Comparison of ENCODE assay signal across 8 cellular contexts in genomic region chr13:21674271-21675009, GRCh38. TPM values are rescaled to one million over a fixed set of nuclear protein-coding genes. Genes with fewer than 3 reads are reported as not detected.
DNase-seq lines count a peak whose midpoint lies in the region; ATAC-seq, FAIRE-seq and TF ChIP-seq lines count a peak whose summit lies in the region.

No MANE protein-coding gene starts in this region.

- TF ChIP-seq CTCF in WERI-Rb-1 (IDR thresholded peaks at IDR 0.05; ENCODE audit: low read depth, low read length), result no peak

- H3K9me3 Mint-ChIP-seq in naive thymus-derived CD4-positive, alpha-beta T cell, result peaks cover 0 to 3% (median 0%) of the 10 kb centered on the region in 11 donors

- no peak for FAIRE-seq in urothelium cell line (lab: Jason Lieb, UNC)

- peaks cover 6 to 84% (median 26%) of the 10 kb centered on the region in 5 donors for H3K27me3 Mint-ChIP-seq in naive thymus-derived CD4-positive, alpha-beta T cell

- intact Hi-C loops in naive thymus-derived CD4-positive, alpha-beta T cell (cut with micrococcal nuclease), result loop anchor here (1.0 to 10.0 kb wide), 9 partner anchors 7 to 1903 kb away; partner anchors contain the start of genes EEF1AKMT1 (in 1 of the 2), ZDHHC20 (in 1 of the 2) and ZMYM2 (in 1 of the 2)

- H3K36me3 Mint-ChIP-seq in naive thymus-derived CD4-positive, alpha-beta T cell, result no peaks in the 10 kb centered on the region

- H3K27ac Mint-ChIP-seq in naive thymus-derived CD4-positive, alpha-beta T cell, result peak overlapping the region in 5 of 9 donors; percentile 5 to 65 (median 34)

- DNase-seq in stimulated activated CD4-positive, alpha-beta T cell treated with anti-CD3 and anti-CD28 coated beads, Interleukin-12 subunit alpha, Interleukin-12 subunit beta, amount 100 ng/mL, for 4 hours, result peak; percentile 30
- DNase-seq in stimulated activated CD4-positive, alpha-beta T cell treated with anti-CD3 and anti-CD28 coated beads, Interleukin-2, amount 100 ng/mL, for 48 hours, result no peak
- DNase-seq in WERI-Rb-1, result no peak
- peak in 5 of 9 donors; percentile 16 to 25 (median 21) for DNase-seq in naive thymus-derived CD4-positive, alpha-beta T cell
- no peak for DNase-seq in urothelium cell line (ENCODE audit: low spot score)

- H3K4me1 ChIP-seq in endocrine pancreas (ENCODE audit: control insufficient read depth, insufficient read depth, low read length), result peaks cover 3% of the 10 kb centered on the region
- H3K4me1 ChIP-seq in naive thymus-derived CD4-positive, alpha-beta T cell (ENCODE audit: control insufficient read depth in 2 of 2, insufficient read depth in 2 of 2, low read length in 2 of 2), result peaks cover 14 to 28% of the 10 kb centered on the region in 2 donors

- H3K27ac ChIP-seq in WERI-Rb-1, result no peak overlapping the region
- H3K27ac ChIP-seq in naive thymus-derived CD4-positive, alpha-beta T cell (ENCODE audit: low read depth, low read length), result no peak overlapping the region

- CTCF ChIA-PET in naive thymus-derived CD4-positive, alpha-beta T cell (lab: Charles Lee), result interaction anchor here (0.9 to 1.3 kb wide), 2 partner anchors 36 to 386 kb away, joined by 3 to 4 read pairs; no protein-coding TSS in a partner anchor

- H3K27me3 ChIP-seq in WERI-Rb-1 (ENCODE audit: insufficient read depth, low read depth, severe bottlenecking) (peaks cover 98% of the 10 kb centered on the region), endocrine pancreas (ENCODE audit: control insufficient read depth, insufficient read depth, low read length) (no peaks in the 10 kb centered on the region)
- peaks cover 0 to 10% of the 10 kb centered on the region in 2 donors for H3K27me3 ChIP-seq in naive thymus-derived CD4-positive, alpha-beta T cell (ENCODE audit: control insufficient read depth in 2 of 2, insufficient read depth in 2 of 2, low read length in 2 of 2)

- POLR2A ChIA-PET in naive thymus-derived CD4-positive, alpha-beta T cell (lab: Charles Lee), result interaction anchor here (1.0 to 8.2 kb wide), 2 partner anchors 70 to 387 kb away, joined by 4 to 86 read pairs; partner anchors contain the start of gene MICU2

- H3K4me3 ChIP-seq in WERI-Rb-1 (ENCODE audit: low read depth, low read length) (peak overlapping the region; percentile 39), endocrine pancreas (ENCODE audit: control insufficient read depth, insufficient read depth, low read length) (peak overlapping the region; percentile 38)
- H3K4me3 ChIP-seq in naive thymus-derived CD4-positive, alpha-beta T cell (ENCODE audit: low read length), result peak overlapping the region; percentile 73

- peaks cover 20 to 41% (median 36%) of the 10 kb centered on the region in 7 donors for H3K4me1 Mint-ChIP-seq in naive thymus-derived CD4-positive, alpha-beta T cell

- H3K4me3 Mint-ChIP-seq in naive thymus-derived CD4-positive, alpha-beta T cell, result peak overlapping the region; percentile 80 to 98 (median 90)

- H3K9me3 ChIP-seq in WERI-Rb-1 (ENCODE audit: severe bottlenecking) (peaks cover 11% of the 10 kb centered on the region), endocrine pancreas (ENCODE audit: control insufficient read depth, low read length) (no peaks in the 10 kb centered on the region)
- H3K9me3 ChIP-seq in naive thymus-derived CD4-positive, alpha-beta T cell (ENCODE audit: control insufficient read depth in 2 of 3, low read length in 3 of 3), result no peaks in the 10 kb centered on the region

- no peaks in the 10 kb centered on the region for H3K36me3 ChIP-seq in WERI-Rb-1
- no peaks in the 10 kb centered on the region for H3K36me3 ChIP-seq in endocrine pancreas (ENCODE audit: control insufficient read depth, insufficient read depth, low read length)
- no peaks in the 10 kb centered on the region for H3K36me3 ChIP-seq in naive thymus-derived CD4-positive, alpha-beta T cell (ENCODE audit: control insufficient read depth in 2 of 3, insufficient read depth in 3 of 3, low read length in 3 of 3)

- no peak for ATAC-seq in naive thymus-derived CD4-positive, alpha-beta T cell
- no peak for ATAC-seq in GM21825 (IDR thresholded peaks at IDR 0.05; ENCODE audit: unreplicated experiment)
- ATAC-seq in HG02870 (IDR thresholded peaks at IDR 0.05; ENCODE audit: unreplicated experiment), result no peak

- H3K9ac ChIP-seq in endocrine pancreas (ENCODE audit: control insufficient read depth, insufficient read depth, low read length), result peak overlapping the region; percentile 56

RNA-seq across cellular contexts. Expression of gene FGF9, which starts 3.6 kb away (rescaled TPM):
- 1 to 10 TPM in 4 of 5 experiments, under 1 TPM in 1; 0.19 to 5.6 (median 2.0) TPM for total RNA-seq in naive thymus-derived CD4-positive, alpha-beta T cell
- polyA plus RNA-seq in naive thymus-derived CD4-positive, alpha-beta T cell, result 1 to 10 TPM; 1.2 to 3.1 TPM

Comparison
In these comparisons a context has a peak if more than half of its experiments do, and no peak if none do; other contexts are left out.
1. DNase-seq: peak in stimulated activated CD4-positive, alpha-beta T cell treated with anti-CD3 and anti-CD28 coated beads, Interleukin-12 subunit alpha, Interleukin-12 subunit beta, amount 100 ng/mL, for 4 hours (single experiment) and naive thymus-derived CD4-positive, alpha-beta T cell (5 of 9); none in stimulated activated CD4-positive, alpha-beta T cell treated with anti-CD3 and anti-CD28 coated beads, Interleukin-2, amount 100 ng/mL, for 48 hours (0 of 2), WERI-Rb-1 (single experiment) and urothelium cell line (single experiment).
2. Peak in every context shown above with its lines, with median percentiles within 50 percentile points of each other: H3K4me3 ChIP-seq.